Comparison of ENCODE assay signal across 20 cellular contexts in the genomic region with DNA sequence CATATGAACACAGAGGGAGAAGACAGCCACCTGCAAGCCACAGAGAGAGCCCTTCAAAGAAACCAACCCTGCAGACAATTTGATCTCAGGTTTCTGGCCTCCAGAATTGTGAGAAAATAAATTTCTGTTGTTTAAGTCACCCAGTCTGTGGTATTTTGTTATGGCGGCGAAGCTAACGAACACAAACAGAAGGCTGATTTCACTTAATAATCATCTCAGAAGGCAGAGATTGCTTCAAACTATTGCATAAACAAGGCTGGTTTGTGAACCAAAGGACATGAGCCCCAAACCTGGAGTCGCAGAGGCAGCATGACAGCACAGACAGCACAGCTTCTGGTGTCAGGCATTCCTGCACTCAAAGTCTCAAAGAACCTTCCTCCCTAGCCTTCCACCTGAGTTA.
"Had no signal": no experiment of that assay in that cellular context is flagged by ENCODE, and none has a peak within 500 bp of the region (broad histone marks: within the 10 kb centered on the region; RNA-seq: fewer than 3 reads in every experiment).

No MANE protein-coding gene starts in this region.

- H3K9me3 ChIP-seq: breast epithelium, ovary, transverse colon, vagina had no signal

- ATAC-seq: effector memory CD8-positive, alpha-beta T cell; left colon had no signal

- H3K4me1 ChIP-seq: breast epithelium had no signal

- H3K36me3 ChIP-seq: breast epithelium, ovary, transverse colon, vagina had no signal

- DNase-seq: activated CD4-positive, alpha-beta T cell treated with anti-CD3 and anti-CD28 coated beads, Interleukin-2, amount 10 ng/mL, durations not matched to agents 24 days and 14 days; activated CD4-positive, CD25-positive, alpha-beta regulatory T cell; activated CD8-positive, alpha-beta memory T cell treated with anti-CD3 and anti-CD28 coated beads, Interleukin-2, amount 50 U/mL, for 48 hours; activated gamma-delta T cell treated with Interleukin-2 at 50 U/mL for 16 hours; activated naive CD8-positive, alpha-beta T cell treated with anti-CD3 and anti-CD28 coated beads, Interleukin-2, amount 10 ng/mL, durations not matched to agents 7 days and 5 days; activated T-cell treated with anti-CD3 and anti-CD28 coated beads, Interleukin-2, amount 50 U/mL, for 72 hours; aorta; dermis blood vessel endothelial cell; effector memory CD8-positive, alpha-beta T cell; head of caudate nucleus; left colon; naive B cell; ovary; stimulated activated CD4-positive, alpha-beta T cell treated with anti-CD3 and anti-CD28 coated beads, Interleukin-4, amount 100 ng/mL, for 24 hours; stimulated activated naive CD4-positive, alpha-beta T cell treated with Interleukin-2 at 50 U/mL for 16 hours; transverse colon had no signal

- H3K4me3 ChIP-seq: breast epithelium, ovary, transverse colon, vagina had no signal

- H3K27me3 ChIP-seq: breast epithelium, ovary, transverse colon, vagina had no signal

- FAIRE-seq: frontal cortex had no signal

- H3K27ac ChIP-seq: epithelial cell of prostate, vagina had no signal
